In the genomic region with DNA sequence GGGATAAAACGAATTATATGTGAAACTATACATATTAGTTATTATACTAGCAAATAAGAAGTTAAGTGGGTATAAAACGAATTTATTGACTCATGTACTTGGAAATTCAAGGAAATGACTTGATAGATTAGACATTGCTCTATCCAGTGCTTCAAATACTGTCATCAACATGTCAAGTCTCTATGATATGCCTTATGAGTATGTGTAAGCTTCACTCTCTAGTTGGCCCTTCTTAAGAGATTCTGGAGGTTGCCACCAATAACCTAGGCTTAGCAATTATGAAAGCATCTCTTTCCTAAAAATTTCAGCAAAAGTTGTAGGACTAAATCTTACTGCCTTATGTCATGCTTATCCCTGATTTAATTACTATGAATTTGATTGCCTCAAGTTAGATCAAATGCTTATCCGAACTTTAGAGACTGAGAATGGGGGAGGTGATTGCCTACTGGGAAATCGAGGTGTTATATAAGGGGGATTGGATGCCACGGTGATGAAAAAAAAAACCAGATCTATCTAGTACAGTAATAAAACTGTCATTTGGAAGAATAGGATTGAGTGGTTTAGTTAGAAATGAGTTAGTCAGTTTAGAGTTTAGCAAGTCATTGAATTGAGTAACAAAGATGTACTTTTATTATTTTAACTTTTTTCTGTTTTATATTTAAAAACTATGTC, we compare ENCODE assay signal across 26 cellular contexts.
"Had no signal": no experiment of that assay in that cellular context is flagged by ENCODE, and none has a peak within 500 bp of the region (broad histone marks: within the 10 kb centered on the region; RNA-seq: fewer than 3 reads in every experiment).

No MANE protein-coding gene starts in this region.

- H3K4me1 ChIP-seq: lower lobe of right lung, neural progenitor cell, right lobe of liver, suprapubic skin, upper lobe of left lung, uterus had no signal

- H3K9ac ChIP-seq: neural progenitor cell had no signal

- H3K9me3 ChIP-seq: gastroesophageal sphincter, left ventricle myocardium inferior, lower lobe of right lung, ovary, right lobe of liver, suprapubic skin, tibial artery, upper lobe of left lung, uterus had no signal

- H3K36me3 ChIP-seq: lower lobe of right lung, ovary, right lobe of liver, suprapubic skin, upper lobe of left lung, uterus had no signal

- H3K4me3 ChIP-seq: dorsolateral prefrontal cortex, gastroesophageal sphincter, left ventricle myocardium inferior, lower lobe of right lung, neural progenitor cell, ovary, right lobe of liver, suprapubic skin, tibial artery, upper lobe of left lung, uterus had no signal

- H3K27me3 ChIP-seq: dorsolateral prefrontal cortex, gastroesophageal sphincter, neural progenitor cell, ovary, right lobe of liver, suprapubic skin, tibial artery, upper lobe of left lung, uterus had no signal

- H3K27ac ChIP-seq: dorsolateral prefrontal cortex, gastroesophageal sphincter, left ventricle myocardium inferior, lower lobe of right lung, neural progenitor cell, ovary, right lobe of liver, suprapubic skin, tibial artery, upper lobe of left lung, uterus had no signal

- H3K4me2 ChIP-seq: neural progenitor cell had no signal

- H2AFZ ChIP-seq: neural progenitor cell had no signal

- DNase-seq: cortex of kidney; dorsolateral prefrontal cortex; effector CD8-positive, alpha-beta T cell; glutamatergic neuron; kidney; left cardiac atrium; left ventricle myocardium inferior; lower lobe of right lung; mesenchymal stem cell; midbrain; ovary; right lobe of liver; stimulated activated CD4-positive, alpha-beta T cell treated with anti-CD3 and anti-CD28 coated beads, Interleukin-15, amount 100 ng/mL, for 24 hours; stimulated activated CD4-positive, alpha-beta T cell treated with anti-CD3 and anti-CD28 coated beads, Interleukin-1b, Interleukin-23, amount 100 ng/mL, for 48 hours; stimulated activated CD4-positive, alpha-beta T cell treated with anti-CD3 and anti-CD28 coated beads, Interleukin-4, amount 100 ng/mL, for 24 hours; stimulated activated naive B cell treated with anti-CD40 and anti-IgM and Interleukin-4, amounts not matched to agents 10 μg/mL and 1 μg/mL and 100 μg/mL, for 72 hours; tibial artery; upper lobe of left lung; uterus had no signal

- H3K27me3 Mint-ChIP-seq: natural killer cell treated with Interleukin-12 subunit alpha and Interleukin-12 subunit beta and Interleukin-15 and Interleukin-18, amount 100 ng/mL, for 72 hours; progenitor cell of endocrine pancreas; stimulated activated naive B cell treated with anti-CD40 and anti-IgM and Interleukin-4, amounts not matched to agents 10 μg/mL and 1 μg/mL and 100 μg/mL, for 72 hours had no signal

- H3K27ac Mint-ChIP-seq: neural progenitor cell; progenitor cell of endocrine pancreas; stimulated activated naive B cell treated with anti-CD40 and anti-IgM and Interleukin-4, amounts not matched to agents 10 μg/mL and 1 μg/mL and 100 μg/mL, for 72 hours had no signal

- H3K4me3 Mint-ChIP-seq: natural killer cell treated with Interleukin-12 subunit alpha and Interleukin-12 subunit beta and Interleukin-15 and Interleukin-18, amount 100 ng/mL, for 72 hours; neural progenitor cell; stimulated activated naive B cell treated with anti-CD40 and anti-IgM and Interleukin-4, amounts not matched to agents 10 μg/mL and 1 μg/mL and 100 μg/mL, for 72 hours had no signal

- ATAC-seq: esophagus mucosa; gastroesophageal sphincter; left cardiac atrium; lower lobe of right lung; right lobe of liver; stimulated activated naive B cell treated with anti-CD40 and anti-IgM and Interleukin-4, amounts not matched to agents 10 μg/mL and 1 μg/mL and 100 μg/mL, for 72 hours had no signal

- FAIRE-seq: endometrium, kidney had no signal

- H3K9me3 Mint-ChIP-seq: natural killer cell treated with Interleukin-12 subunit alpha and Interleukin-12 subunit beta and Interleukin-15 and Interleukin-18, amount 100 ng/mL, for 72 hours; neural progenitor cell; stimulated activated naive B cell treated with anti-CD40 and anti-IgM and Interleukin-4, amounts not matched to agents 10 μg/mL and 1 μg/mL and 100 μg/mL, for 72 hours had no signal
